Comparison of ENCODE assay signal across 13 cellular contexts in the genomic region with DNA sequence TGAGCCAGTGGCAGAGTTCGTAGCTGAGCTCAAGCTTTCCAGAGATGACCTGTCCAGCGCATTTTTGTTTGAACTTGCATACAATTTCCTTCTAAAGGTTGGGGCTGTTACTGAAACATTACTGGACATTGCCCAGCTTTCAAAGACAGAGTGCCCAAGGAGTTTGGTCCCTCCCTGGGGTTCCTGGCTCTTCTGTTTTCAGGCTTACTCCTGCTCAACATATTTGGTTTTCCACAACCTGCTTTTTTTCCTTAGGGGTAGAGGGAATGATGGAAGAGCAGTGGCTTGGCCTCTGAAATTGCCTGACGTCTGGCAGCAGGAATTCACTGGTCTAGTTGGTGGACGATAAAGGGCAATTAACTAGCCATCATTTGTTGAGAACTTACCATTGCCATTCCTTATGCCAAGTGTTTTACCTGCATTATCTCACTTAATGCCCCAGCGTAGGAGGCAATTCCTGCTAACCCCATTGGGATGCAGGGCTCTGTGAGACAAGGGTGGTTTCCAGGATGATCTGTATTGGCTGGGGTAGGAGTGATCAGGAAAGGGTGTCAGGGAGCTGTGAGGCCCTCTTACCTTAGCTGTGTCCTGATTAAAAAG. TPM values are rescaled to one million over a fixed set of nuclear protein-coding genes. Genes with fewer than 3 reads are reported as not detected.
DNase-seq lines count a peak whose midpoint lies in the region; ATAC-seq, FAIRE-seq and TF ChIP-seq lines count a peak whose summit lies in the region.
"Had no signal": no experiment of that assay in that cellular context is flagged by ENCODE, and none has a peak within 500 bp of the region (broad histone marks: within the 10 kb centered on the region; RNA-seq: fewer than 3 reads in every experiment).

No MANE protein-coding gene starts in this region.

- TF ChIP-seq CTCF in GM12865 (IDR thresholded peaks at IDR 0.05; ENCODE audit: insufficient read depth, low read depth, low read length, missing control alignments) (no peak), kidney epithelial cell (IDR thresholded peaks at IDR 0.05; ENCODE audit: insufficient read depth, low read length, poor library complexity, severe bottlenecking) (no peak)

- DNase-seq in GM12865 (ENCODE audit: low read depth) (no peak), NCI-H748 treated with DMSO at 0.1 percent for 48 hours (lab: John Stamatoyannopoulos, UW) (peak; percentile 39), kidney epithelial cell (ENCODE audit: low read depth) (no peak), NCI-H524 (lab: John Stamatoyannopoulos, UW) (no peak), GM12892 (ENCODE audit: insufficient read length) (no peak), left colon (no peak)
- DNase-seq: foreskin melanocyte; NCI-H524 treated with DMSO at 0.1 percent for 48 hours; SIG-M5; stimulated activated CD4-positive, alpha-beta T cell treated with anti-CD3 and anti-CD28 coated beads, Interleukin-2, amount 100 ng/mL, for 48 hours; stimulated activated naive CD4-positive, alpha-beta T cell treated with Interleukin-2 at 50 U/mL for 16 hours had no signal

- no peaks in the 10 kb centered on the region for H3K9me3 ChIP-seq in skeletal muscle tissue (ENCODE audit: control insufficient read depth in 3 of 3, low read length in 3 of 3)

- peak overlapping the region; percentile 64 for H3K27ac ChIP-seq in skeletal muscle tissue (ENCODE audit: low read depth, low read length)
- H3K27ac ChIP-seq: dorsolateral prefrontal cortex had no signal

- H3K9ac ChIP-seq in skeletal muscle tissue (ENCODE audit: low read depth in 1 of 3, low read length in 3 of 3) = peak overlapping the region in 1 of 3 donors; percentile 89

- FAIRE-seq in GM12892 (lab: Jason Lieb, UNC) = no peak

- TF ChIP-seq POLR2A in GM12892 (IDR thresholded peaks at IDR 0.05; ENCODE audit: low read depth, low read length) = no peak

- H3K4me1 ChIP-seq in skeletal muscle tissue (ENCODE audit: control insufficient read depth in 3 of 3, insufficient read depth in 3 of 3, low read length in 3 of 3) = peaks cover 18 to 42% (median 29%) of the 10 kb centered on the region in 3 donors

- no peak for ATAC-seq in left colon

- H3K36me3 ChIP-seq in kidney epithelial cell (ENCODE audit: control insufficient read depth, insufficient read depth, low read length) (no peaks in the 10 kb centered on the region), skeletal muscle tissue (ENCODE audit: control insufficient read depth in 3 of 3, insufficient read depth in 3 of 3, low read length in 3 of 3) (no peaks in the 10 kb centered on the region)

- H3K4me3 ChIP-seq in GM12865 (ENCODE audit: low read depth, low read length) (peak overlapping the region; percentile 61), kidney epithelial cell (ENCODE audit: low read depth, low read length) (peak overlapping the region; percentile 54), skeletal muscle tissue (ENCODE audit: low read length in 3 of 3) (peak overlapping the region; percentile 6 to 76 (median 51))

- intact Hi-C loops in left colon (cut with DNase I, micrococcal nuclease) = no loop called here

- H3K27me3 ChIP-seq in kidney epithelial cell (ENCODE audit: control insufficient read depth, insufficient read depth, low read length) = no peaks in the 10 kb centered on the region
- no peaks in the 10 kb centered on the region for H3K27me3 ChIP-seq in skeletal muscle tissue (ENCODE audit: control insufficient read depth in 3 of 3, insufficient read depth in 3 of 3, low read length in 3 of 3)

RNA-seq across cellular contexts. Expression of a gene that starts 1.2 kb away (rescaled TPM):
- total RNA-seq in kidney epithelial cell = 158 and 166 TPM in 2 replicates
- total RNA-seq in skeletal muscle tissue = 48.0 TPM
- polyA plus RNA-seq in GM12892 (2012; ENCODE audit: missing spikeins) = 25.6 TPM
- total RNA-seq in left colon = 10 to 100 TPM; 59.6 to 74.8 TPM

RNA-seq across cellular contexts. Expression of a gene that starts 54.2 kb away (rescaled TPM):
- total RNA-seq in kidney epithelial cell (0.88 and 1.4 TPM in 2 replicates), skeletal muscle tissue (0.52 TPM), left colon (under 1 TPM; 0.11 to 0.21 TPM)
- 1.1 TPM for polyA plus RNA-seq in GM12892 (2012; ENCODE audit: missing spikeins)

RNA-seq across cellular contexts. Expression of a gene that starts 54.3 kb away (rescaled TPM):
- total RNA-seq in kidney epithelial cell (58.0 and 64.1 TPM in 2 replicates), skeletal muscle tissue (32.4 TPM), left colon (10 to 100 TPM; 19.5 to 23.3 TPM)
- polyA plus RNA-seq in GM12892 (2012; ENCODE audit: missing spikeins) = 36.8 TPM
